8 cellular contexts compared by ENCODE assay signal in genomic region chr2:15577071-15577706, GRCh38. TPM values are rescaled to one million over a fixed set of nuclear protein-coding genes. Genes with fewer than 3 reads are reported as not detected.
A peak's percentile ranks its signal among the peaks of the same experiment; 100 is the strongest.
DNase-seq lines count a peak whose midpoint lies in the region; ATAC-seq and TF ChIP-seq lines count a peak whose summit lies in the region.

No MANE protein-coding gene starts in this region.

- no peaks in the 10 kb centered on the region for H3K27me3 ChIP-seq in CD4-positive, CD25-positive, alpha-beta regulatory T cell (ENCODE audit: control insufficient read depth, insufficient read depth, low read length)
- no peaks in the 10 kb centered on the region for H3K27me3 ChIP-seq in liver (ENCODE audit: control insufficient read depth in 4 of 4, insufficient read depth in 4 of 4, low read length in 3 of 4)

- no peaks in the 10 kb centered on the region for H3K36me3 ChIP-seq in CD4-positive, CD25-positive, alpha-beta regulatory T cell (ENCODE audit: control insufficient read depth, insufficient read depth, low read length)
- H3K36me3 ChIP-seq in liver (ENCODE audit: control insufficient read depth in 4 of 4, insufficient read depth in 3 of 4, low read depth in 1 of 4, low read length in 3 of 4), result no peaks in the 10 kb centered on the region

- TF ChIP-seq CTCF in chondrocyte (IDR thresholded peaks at IDR 0.05), result peak; percentile 89
- peak; percentile 73 for TF ChIP-seq CTCF in liver (IDR thresholded peaks at IDR 0.05; ENCODE audit: low read depth, low read length, missing input control)

- H3K27ac Mint-ChIP-seq in CD4-positive, CD25-positive, alpha-beta regulatory T cell, result peak overlapping the region in 1 of 3 donors; percentile 8
- no peak overlapping the region for H3K27ac Mint-ChIP-seq in chondrocyte (ENCODE audit: unreplicated experiment)

- H3K27me3 Mint-ChIP-seq in CD4-positive, CD25-positive, alpha-beta regulatory T cell, result no peaks in the 10 kb centered on the region
- H3K27me3 Mint-ChIP-seq in chondrocyte (ENCODE audit: low read depth), result no peaks in the 10 kb centered on the region

- no peaks in the 10 kb centered on the region for H3K9me3 Mint-ChIP-seq in CD4-positive, CD25-positive, alpha-beta regulatory T cell
- no peaks in the 10 kb centered on the region for H3K9me3 Mint-ChIP-seq in chondrocyte (ENCODE audit: low read depth)

- H3K4me1 ChIP-seq in CD4-positive, CD25-positive, alpha-beta regulatory T cell (ENCODE audit: control insufficient read depth, insufficient read depth, low read length, poor library complexity, severe bottlenecking), result no peaks in the 10 kb centered on the region
- H3K4me1 ChIP-seq in liver (ENCODE audit: control insufficient read depth in 4 of 4, insufficient read depth in 4 of 4, low read length in 3 of 4), result no peaks in the 10 kb centered on the region

- no peaks in the 10 kb centered on the region for H3K36me3 Mint-ChIP-seq in CD4-positive, CD25-positive, alpha-beta regulatory T cell
- H3K36me3 Mint-ChIP-seq in chondrocyte (ENCODE audit: low read depth), result no peaks in the 10 kb centered on the region

- H3K4me3 Mint-ChIP-seq in CD4-positive, CD25-positive, alpha-beta regulatory T cell, result no peak overlapping the region
- H3K4me3 Mint-ChIP-seq in chondrocyte (ENCODE audit: unreplicated experiment), result no peak overlapping the region

- no peak overlapping the region for H3K9ac ChIP-seq in liver (ENCODE audit: low read depth in 1 of 2, low read length in 2 of 2)

- peak; percentile 73 to 85 (median 79) for DNase-seq in CD4-positive, CD25-positive, alpha-beta regulatory T cell
- DNase-seq in NCI-H446 treated with DMSO at 0.1 percent for 48 hours (lab: John Stamatoyannopoulos, UW) (peak; percentile 57), chondrocyte (ENCODE audit: low spot score) (no peak)
- DNase-seq in activated CD4-positive, CD25-positive, alpha-beta regulatory T cell treated with anti-CD3 and anti-CD28 coated beads, Interleukin-2, amount 50 U/mL, for 72 hours, result peak; percentile 86
- DNase-seq in stimulated activated CD8-positive, alpha-beta memory T cell treated with anti-CD3 and anti-CD28 coated beads, Interleukin-12 subunit alpha, Interleukin-12 subunit beta, amount 100 ng/mL, for 24 hours (ENCODE audit: extremely low read depth), result peak; percentile 67

- no peaks in the 10 kb centered on the region for H3K4me1 Mint-ChIP-seq in CD4-positive, CD25-positive, alpha-beta regulatory T cell
- peaks cover 4% of the 10 kb centered on the region for H3K4me1 Mint-ChIP-seq in chondrocyte (ENCODE audit: low read depth)

- WGBS in liver, result 8% methylated on average over 6 of the region's 6 CpGs

- H3K9me3 ChIP-seq in CD4-positive, CD25-positive, alpha-beta regulatory T cell (ENCODE audit: control insufficient read depth in 2 of 2, low read length in 2 of 2), result no peaks in the 10 kb centered on the region
- no peaks in the 10 kb centered on the region for H3K9me3 ChIP-seq in liver (ENCODE audit: control insufficient read depth in 4 of 4, low read length in 3 of 4)

- peak; percentile 95 to 97 for ATAC-seq in CD4-positive, CD25-positive, alpha-beta regulatory T cell (ENCODE audit: low read depth in 2 of 2)
- peak; percentile 95 for ATAC-seq in GM19351 (IDR thresholded peaks at IDR 0.05; ENCODE audit: unreplicated experiment)
- ATAC-seq in HG03378 (IDR thresholded peaks at IDR 0.05; ENCODE audit: unreplicated experiment), result peak; percentile 88

- no peak overlapping the region for H3K27ac ChIP-seq in CD4-positive, CD25-positive, alpha-beta regulatory T cell (ENCODE audit: insufficient read depth, low read length, poor library complexity, severe bottlenecking)
- no peak overlapping the region for H3K27ac ChIP-seq in liver (ENCODE audit: low read depth in 1 of 2, low read length in 2 of 2)

- TF ChIP-seq RAD21 in liver (IDR thresholded peaks at IDR 0.05), result peak; percentile 88 to 91

- H3K4me3 ChIP-seq in CD4-positive, CD25-positive, alpha-beta regulatory T cell (ENCODE audit: low read depth, low read length), result no peak overlapping the region
- H3K4me3 ChIP-seq in liver (ENCODE audit: low read depth in 1 of 3, low read length in 3 of 3), result no peak overlapping the region

TF ChIP-seq in liver, 16 proteins besides CTCF, POLR2A, EP300 and RAD21:
- TF ChIP-seq ZBTB33 (IDR thresholded peaks at IDR 0.05) (no peak), RXRA (IDR thresholded peaks at IDR 0.05) (no peak), FOXA2 (IDR thresholded peaks at IDR 0.05) (no peak), JUND (IDR thresholded peaks at IDR 0.05) (no peak)

RNA-seq across cellular contexts. Expression of gene DDX1, which starts 14.5 kb away (rescaled TPM):
- total RNA-seq in CD4-positive, CD25-positive, alpha-beta regulatory T cell, result 37.9 TPM
- 10 to 100 TPM; 34.2 to 48.6 (median 44.7) TPM for polyA plus RNA-seq in CD4-positive, CD25-positive, alpha-beta regulatory T cell
- 82.2 to 103 TPM (median 89.9 TPM) in 3 replicates for total RNA-seq in chondrocyte
- total RNA-seq in liver, result 10 to 100 TPM; 42.0 to 43.9 TPM
- polyA plus RNA-seq in liver, result 10 to 100 TPM; 31.7 to 35.6 TPM

RNA-seq across cellular contexts. Expression of gene NBAS, which starts 16.1 kb away (rescaled TPM):
- total RNA-seq in CD4-positive, CD25-positive, alpha-beta regulatory T cell, result 31.9 TPM
- 10 to 100 TPM; 18.5 to 23.0 (median 19.4) TPM for polyA plus RNA-seq in CD4-positive, CD25-positive, alpha-beta regulatory T cell
- 42.6 to 66.5 TPM (median 47.6 TPM) in 3 replicates for total RNA-seq in chondrocyte
- 10 to 100 TPM; 27.2 to 40.0 TPM for total RNA-seq in liver
- 10 to 100 TPM; 10.5 to 10.7 TPM for polyA plus RNA-seq in liver
